8 cellular contexts compared by ENCODE assay signal in genomic region chr1:40592107-40592773, GRCh38.
DNase-seq lines count a peak whose midpoint lies in the region; ATAC-seq, FAIRE-seq and TF ChIP-seq lines count a peak whose summit lies in the region.

No MANE protein-coding gene starts in this region.

- H3K27ac ChIP-seq in fibroblast of lung (ENCODE audit: insufficient read depth, low read length) = no peak overlapping the region
- H3K27ac ChIP-seq in prostate gland = peak overlapping the region in 1 of 2 donors; percentile 55

- H3K4me1 ChIP-seq in fibroblast of lung (ENCODE audit: control insufficient read depth, extremely low read depth, insufficient read depth, low read length) (no peaks in the 10 kb centered on the region), prostate gland (replicated peaks) (peaks cover 4% of the 10 kb centered on the region)

- no peak for FAIRE-seq in GM12891 (lab: Jason Lieb, UNC)

- in situ Hi-C loops in Caki2 (cut with HindIII; ENCODE audit: low pct_unique_long_range_greater_than_20kb, low sequenced_read_pairs) = no loop called here

- H2AFZ ChIP-seq in fibroblast of lung (ENCODE audit: low read length) = no peak overlapping the region

- no peak for TF ChIP-seq POLR2A in prostate gland (IDR thresholded peaks at IDR 0.05)
- no peak for TF ChIP-seq POLR2A in GM12891 (IDR thresholded peaks at IDR 0.05; ENCODE audit: low read depth, low read length)

- WGBS in prostate gland = 18% methylated on average over 6 of the region's 6 CpGs

- H3K9ac ChIP-seq in fibroblast of lung (ENCODE audit: insufficient read depth, low read length) = no peak overlapping the region

- H3K36me3 ChIP-seq in fibroblast of lung (ENCODE audit: control insufficient read depth, insufficient read depth, low read length) (no peaks in the 10 kb centered on the region), prostate gland (no peaks in the 10 kb centered on the region)

- H3K9me3 ChIP-seq in fibroblast of lung (ENCODE audit: control insufficient read depth, insufficient read depth, low read depth, low read length) (no peaks in the 10 kb centered on the region), prostate gland (no peaks in the 10 kb centered on the region)

- H4K20me1 ChIP-seq in fibroblast of lung (ENCODE audit: control insufficient read depth, extremely low read depth, insufficient read depth, low read length) = no peaks in the 10 kb centered on the region

- DNase-seq in Caki2 (ENCODE audit: low read depth) = peak; percentile 15
- DNase-seq in HT1080 (ENCODE audit: low read depth) = peak; percentile 40
- DNase-seq in RKO (ENCODE audit: low spot score) = peak; percentile 55
- peak; percentile 38 to 39 for DNase-seq in fibroblast of lung (ENCODE audit: low read depth in 2 of 2)
- peak; percentile 81 for DNase-seq in prostate gland (ENCODE audit: low spot score)
- DNase-seq in GM12891 (ENCODE audit: insufficient read length, low spot score) = no peak
- no peak for DNase-seq in stimulated activated CD4-positive, alpha-beta T cell treated with anti-CD3 and anti-CD28 coated beads, Interleukin-4, amount 100 ng/mL, for 4 hours

- H3K4me3 ChIP-seq in fibroblast of lung (replicated peaks in 1 of 4; ENCODE audit: control extremely low read depth in 1 of 4, insufficient read depth in 1 of 4, low read depth in 3 of 4, low read length in 4 of 4) (no peak overlapping the region), prostate gland (no peak overlapping the region)

- no peak overlapping the region for H3K4me2 ChIP-seq in fibroblast of lung (ENCODE audit: extremely low read depth, insufficient read depth, low read length)

- no peaks in the 10 kb centered on the region for H3K79me2 ChIP-seq in fibroblast of lung (ENCODE audit: control insufficient read depth, insufficient read depth, low read length)

- peak; percentile 25 to 57 for TF ChIP-seq CTCF in fibroblast of lung (conservative IDR thresholded peaks at IDR 0.05 in 1 of 2, IDR thresholded peaks at IDR 0.05 in 1 of 2; ENCODE audit: low read depth in 1 of 2, low read length in 2 of 2)
- peak; percentile 30 to 77 (median 57) for TF ChIP-seq CTCF in prostate gland (IDR thresholded peaks at IDR 0.05)

- intact Hi-C loops in prostate gland (cut with DNase I) = no loop called here

- ATAC-seq in GM19452 (IDR thresholded peaks at IDR 0.05; ENCODE audit: unreplicated experiment) = no peak

- H3K27me3 ChIP-seq in fibroblast of lung (ENCODE audit: control insufficient read depth, insufficient read depth, low read length) (peaks cover 5% of the 10 kb centered on the region), prostate gland (replicated peaks; ENCODE audit: insufficient read depth) (no peaks in the 10 kb centered on the region)

TF ChIP-seq in GM12891, 5 proteins besides CTCF, POLR2A, EP300 and RAD21:
- no peak for TF ChIP-seq PAX5 (IDR thresholded peaks at IDR 0.05; ENCODE audit: insufficient read depth, low read length, severe bottlenecking)
- TF ChIP-seq POLR2AphosphoS5 (IDR thresholded peaks at IDR 0.05; ENCODE audit: low read depth, low read length) = no peak
- no peak for TF ChIP-seq POU2F2 (IDR thresholded peaks at IDR 0.05; ENCODE audit: low read depth, low read length)

Comparison
In these comparisons a context has a peak if more than half of its experiments do, and no peak if none do; other contexts are left out.
1. DNase-seq: peak in Caki2 (single experiment), HT1080 (single experiment), RKO (single experiment), fibroblast of lung (2 of 2) and prostate gland (single experiment); none in GM12891 (single experiment) and stimulated activated CD4-positive, alpha-beta T cell treated with anti-CD3 and anti-CD28 coated beads, Interleukin-4, amount 100 ng/mL, for 4 hours (0 of 2).